ENCODE assay signal across 11 cellular contexts in the genomic region with DNA sequence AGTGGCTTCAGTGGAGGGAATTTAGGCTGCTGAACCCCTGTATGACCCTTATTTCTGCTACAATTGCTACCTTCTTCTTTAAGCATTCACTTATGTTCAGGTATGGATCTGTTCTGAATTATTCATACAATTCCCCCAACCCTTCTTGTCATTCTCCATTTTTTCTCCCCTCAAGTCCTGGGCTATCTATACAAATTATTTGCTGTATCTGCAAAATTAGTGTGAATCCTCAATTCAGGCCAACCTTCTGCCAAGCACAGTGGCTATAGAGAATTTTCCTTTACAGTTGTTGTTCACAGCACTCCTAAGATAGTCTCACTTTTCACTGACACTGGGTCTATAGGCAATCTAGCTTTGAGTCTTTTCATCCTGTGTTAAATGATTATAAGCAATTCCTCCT.
"Had no signal": no experiment of that assay in that cellular context is flagged by ENCODE, and none has a peak within 500 bp of the region (broad histone marks: within the 10 kb centered on the region; RNA-seq: fewer than 3 reads in every experiment).

No MANE protein-coding gene starts in this region.

- H3K4me3 ChIP-seq: GM23248, GM23338, HAP-1 had no signal

- H3K27ac Mint-ChIP-seq: GM23338, H9, HFFc6 had no signal

- H3K4me3 Mint-ChIP-seq: GM23338, H9, HFFc6 had no signal

- H3K27ac ChIP-seq: GM23248 had no signal

- FAIRE-seq: H1, H54 had no signal

- H3K36me3 ChIP-seq: HAP-1 had no signal

- H3K4me1 ChIP-seq: HAP-1 had no signal

- H3K9me3 ChIP-seq: HAP-1 had no signal

- H3K9ac ChIP-seq: GM23248 had no signal

- H3K4me1 Mint-ChIP-seq: GM23338, H9 had no signal

- ATAC-seq: GM23338, HCT116 had no signal

- H3K4me2 ChIP-seq: GM23338 had no signal

- H3K9me3 Mint-ChIP-seq: GM23338, H9 had no signal

- H2AFZ ChIP-seq: GM23248, GM23338 had no signal

- DNase-seq: GM23248, GOT3, H7, H9, HCEC 1CT, HFFc6 had no signal
